25 cellular contexts compared by ENCODE assay signal in genomic region chr18:25531207-25531606, GRCh38.
"Had no signal": no experiment of that assay in that cellular context is flagged by ENCODE, and none has a peak within 500 bp of the region (broad histone marks: within the 10 kb centered on the region; RNA-seq: fewer than 3 reads in every experiment).

No MANE protein-coding gene starts in this region.

- H3K36me3 ChIP-seq: left ventricle myocardium inferior, ovary, right atrium auricular region, right lobe of liver, tibial nerve, uterus had no signal

- H3K27ac Mint-ChIP-seq: memory B cell; naive thymus-derived CD4-positive, alpha-beta T cell; natural killer cell treated with Interleukin-12 subunit alpha and Interleukin-12 subunit beta and Interleukin-15 and Interleukin-18, amount 100 ng/mL, for 72 hours; progenitor cell of endocrine pancreas; stimulated activated memory B cell treated with anti-CD40 and anti-IgM and Interleukin-4, amounts not matched to agents 10 μg/mL and 1 μg/mL and 100 μg/mL, for 72 hours; type B pancreatic cell had no signal

- H3K27ac ChIP-seq: left ventricle myocardium inferior, ovary, right atrium auricular region, right lobe of liver, tibial nerve, uterus had no signal

- ATAC-seq: mucosa of descending colon; naive thymus-derived CD4-positive, alpha-beta T cell; natural killer cell treated with Interleukin-12 subunit alpha and Interleukin-12 subunit beta and Interleukin-15 and Interleukin-18, amount 100 ng/mL, for 72 hours; right lobe of liver; stimulated activated memory B cell treated with anti-CD40 and anti-IgM and Interleukin-4, amounts not matched to agents 10 μg/mL and 1 μg/mL and 100 μg/mL, for 72 hours; stimulated activated naive CD8-positive, alpha-beta T cell treated with anti-CD3 and anti-CD28 coated beads, Interleukin-15, amount 100 ng/mL, for 72 hours had no signal

- H3K4me1 Mint-ChIP-seq: naive thymus-derived CD4-positive, alpha-beta T cell; neural crest cell; stimulated activated naive CD8-positive, alpha-beta T cell treated with anti-CD3 and anti-CD28 coated beads, Interleukin-15, amount 100 ng/mL, for 72 hours had no signal

- H3K4me3 Mint-ChIP-seq: memory B cell; naive thymus-derived CD4-positive, alpha-beta T cell; natural killer cell treated with Interleukin-12 subunit alpha and Interleukin-12 subunit beta and Interleukin-15 and Interleukin-18, amount 100 ng/mL, for 72 hours; neural crest cell; stimulated activated memory B cell treated with anti-CD40 and anti-IgM and Interleukin-4, amounts not matched to agents 10 μg/mL and 1 μg/mL and 100 μg/mL, for 72 hours; stimulated activated naive CD8-positive, alpha-beta T cell treated with anti-CD3 and anti-CD28 coated beads, Interleukin-15, amount 100 ng/mL, for 72 hours; type B pancreatic cell had no signal

- H3K36me3 Mint-ChIP-seq: memory B cell; natural killer cell treated with Interleukin-12 subunit alpha and Interleukin-12 subunit beta and Interleukin-15 and Interleukin-18, amount 100 ng/mL, for 72 hours; stimulated activated memory B cell treated with anti-CD40 and anti-IgM and Interleukin-4, amounts not matched to agents 10 μg/mL and 1 μg/mL and 100 μg/mL, for 72 hours; type B pancreatic cell had no signal

- H3K27me3 ChIP-seq: ovary, right atrium auricular region, right lobe of liver, tibial nerve, uterus had no signal

- H3K4me1 ChIP-seq: left ventricle myocardium inferior, right atrium auricular region, right lobe of liver, tibial nerve, uterus had no signal

- H3K9me3 ChIP-seq: left ventricle myocardium inferior, mucosa of descending colon, ovary, right atrium auricular region, right lobe of liver, tibial nerve, uterus had no signal

- H3K27me3 Mint-ChIP-seq: stimulated activated naive CD8-positive, alpha-beta T cell treated with anti-CD3 and anti-CD28 coated beads, Interleukin-15, amount 100 ng/mL, for 72 hours; type B pancreatic cell had no signal

- H3K9me3 Mint-ChIP-seq: natural killer cell treated with Interleukin-12 subunit alpha and Interleukin-12 subunit beta and Interleukin-15 and Interleukin-18, amount 100 ng/mL, for 72 hours had no signal

- DNase-seq: hippocampal formation; kidney glomerular epithelial cell; left ventricle myocardium inferior; midbrain; mucosa of descending colon; naive thymus-derived CD4-positive, alpha-beta T cell; ovary; right lobe of liver; stimulated activated CD4-positive, alpha-beta T cell treated with anti-CD3 and anti-CD28 coated beads, Interleukin-1b, Interleukin-23, amount 100 ng/mL, for 48 hours; stimulated activated CD4-positive, alpha-beta T cell treated with anti-CD3 and anti-CD28 coated beads, Interleukin-2, amount 100 ng/mL, for 48 hours; stimulated activated CD4-positive, alpha-beta T cell treated with anti-CD3 and anti-CD28 coated beads, Interleukin-4, amount 100 ng/mL, for 4 hours; stimulated activated CD8-positive, alpha-beta memory T cell treated with anti-CD3 and anti-CD28 coated beads, Interleukin-4, amount 100 ng/mL, for 48 hours; stimulated activated naive CD4-positive, alpha-beta T cell treated with Interleukin-2 at 50 U/mL for 16 hours; stimulated activated naive CD8-positive, alpha-beta T cell treated with anti-CD3 and anti-CD28 coated beads, Interleukin-15, amount 100 ng/mL, for 72 hours; substantia nigra; uterus had no signal

- H3K4me3 ChIP-seq: left ventricle myocardium inferior, mucosa of descending colon, ovary, right atrium auricular region, right lobe of liver, smooth muscle cell, tibial nerve, uterus had no signal

- H3K4me2 ChIP-seq: smooth muscle cell had no signal
